8 cellular contexts compared by ENCODE assay signal in the genomic region with DNA sequence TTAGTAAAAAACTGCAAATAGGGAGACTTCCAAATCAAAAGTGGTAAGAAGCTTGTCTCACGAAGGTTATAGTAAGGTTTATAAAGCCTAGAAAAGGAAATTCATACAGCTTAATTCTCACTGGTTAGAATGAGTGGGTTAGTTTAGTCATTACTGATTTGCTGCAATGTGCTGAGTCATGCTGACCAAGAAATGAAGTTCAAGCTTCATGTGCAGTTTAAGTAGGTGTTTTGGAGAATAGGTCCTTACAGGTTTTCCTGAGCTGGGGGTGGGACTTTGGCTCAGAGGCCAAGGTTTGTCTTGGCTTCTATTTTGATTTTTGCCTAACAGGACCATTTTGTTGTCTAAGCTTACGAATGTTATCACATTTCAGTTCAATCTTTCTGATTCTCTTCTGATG. TPM values are rescaled to one million over a fixed set of nuclear protein-coding genes. Genes with fewer than 3 reads are reported as not detected.
DNase-seq lines count a peak whose midpoint lies in the region; ATAC-seq and TF ChIP-seq lines count a peak whose summit lies in the region.

No MANE protein-coding gene starts in this region.

- H3T11ph ChIP-seq in H9 (ENCODE audit: low read length), result no peak overlapping the region

- no peak overlapping the region for H4K5ac ChIP-seq in H9 (ENCODE audit: insufficient read length, low read depth, low read length)

- no peak overlapping the region for H2BK120ac ChIP-seq in H9 (ENCODE audit: low read depth, low read length, poor library complexity, severe bottlenecking)

- no peaks in the 10 kb centered on the region for H3K27me3 ChIP-seq in PC-9 (ENCODE audit: insufficient read depth, low read depth)
- no peaks in the 10 kb centered on the region for H3K27me3 ChIP-seq in H9 (ENCODE audit: insufficient read depth, low read length)

- H3K23me2 ChIP-seq in H9 (ENCODE audit: insufficient read length, low read depth, low read length, poor library complexity, severe bottlenecking), result no peaks in the 10 kb centered on the region

- H4K20me1 ChIP-seq in PC-9 (ENCODE audit: insufficient read depth), result no peaks in the 10 kb centered on the region
- H4K20me1 ChIP-seq in H9 (ENCODE audit: control insufficient read depth, insufficient read depth, insufficient read length), result no peaks in the 10 kb centered on the region

- peaks cover 2% of the 10 kb centered on the region; the same call in 1 of the 2 replicates for H3K27me3 Mint-ChIP-seq in H9 (ENCODE audit: low read depth)

- WGBS in H9 (ENCODE audit: extremely low coverage, insufficient read length, low lambda C conversion rate), result no CpG with 5 or more reads among the region's 2 CpGs

- no peaks in the 10 kb centered on the region; a peak in 1 of 5 replicates for H3K9me3 Mint-ChIP-seq in H9

- H3K9ac ChIP-seq in H9 (ENCODE audit: extremely low read depth, insufficient read length, low read length), result no peak overlapping the region

- H3K4ac ChIP-seq in H9 (ENCODE audit: low read depth, low read length), result no peak overlapping the region

- no peak overlapping the region for H2AFZ ChIP-seq in PC-9
- no peak overlapping the region for H2AFZ ChIP-seq in H9 (ENCODE audit: low read length)

- CTCF ChIA-PET in PC-9 (lab: Charles Lee), result interaction anchor here (0.6 to 2.7 kb wide), 4 partner anchors 10 to 161 kb away, joined by 3 to 24 read pairs (median 5); no protein-coding TSS in a partner anchor

- no peak overlapping the region for H4K8ac ChIP-seq in H9 (replicated peaks; ENCODE audit: insufficient read length, low read depth, low read length)

- H2AK5ac ChIP-seq in H9 (ENCODE audit: insufficient read length, low read length), result no peak overlapping the region

- no peak overlapping the region for H3K4me3 Mint-ChIP-seq in H9

- intact Hi-C loops in PC-9 (cut with micrococcal nuclease; ENCODE audit: unreplicated experiment), result loop anchor here (1.0 kb wide), 1 partner anchor 14 kb away; no protein-coding TSS in a partner anchor
- intact Hi-C loops in posterior vena cava (cut with DNase I), result no loop called here

- no peaks in the 10 kb centered on the region for H3K79me1 ChIP-seq in H9 (ENCODE audit: insufficient read depth, low read depth, low read length, poor library complexity, severe bottlenecking)

- no peak overlapping the region for H2BK20ac ChIP-seq in H9 (ENCODE audit: low read depth, low read length, poor library complexity, severe bottlenecking)

- no peak overlapping the region for H2BK5ac ChIP-seq in H9 (ENCODE audit: insufficient read length, low read length)

- peak overlapping the region in 1 of 3 experiments; percentile 31; a peak in 1 of 7 replicates for H3K27ac Mint-ChIP-seq in H9

- H3K4me1 ChIP-seq in PC-9 (replicated peaks; ENCODE audit: insufficient read depth), result peaks cover 59% of the 10 kb centered on the region
- no peaks in the 10 kb centered on the region; the same call in 1 of the 2 replicates for H3K4me1 ChIP-seq in H9 (ENCODE audit: insufficient read depth, low read length)

- POLR2A ChIA-PET in PC-9 (lab: Charles Lee; ENCODE audit: unreplicated experiment), result interaction anchor here (0.6 to 2.7 kb wide), 11 partner anchors 10 to 848 kb away, joined by 3 to 85 read pairs (median 5); partner anchors contain the start of gene WDR43

- no peaks in the 10 kb centered on the region for H3K36me3 Mint-ChIP-seq in H9 (ENCODE audit: insufficient read depth in 1 of 3, low read depth in 3 of 3)

- peaks cover 30% of the 10 kb centered on the region for H3F3A ChIP-seq in PC-9 (ENCODE audit: insufficient read depth, low read depth)

- H3K79me2 ChIP-seq in PC-9 (ENCODE audit: low read depth) (peaks cover 72% of the 10 kb centered on the region), H9 (ENCODE audit: insufficient read depth, low read length) (no peaks in the 10 kb centered on the region)

- DNase-seq in EL (peak; percentile 76), PC-9 (peak; percentile 62 to 88), choroid plexus epithelial cell (ENCODE audit: low read depth) (peak; percentile 85), myocyte (ENCODE audit: low read depth) (peak; percentile 68), posterior vena cava (ENCODE audit: low spot score) (no peak), H9 (no peak)
- DNase-seq in activated CD8-positive, alpha-beta memory T cell treated with anti-CD3 and anti-CD28 coated beads, Interleukin-2, amount 50 U/mL, for 4 hours, result no peak

- H3K4me3 ChIP-seq in PC-9 (peak overlapping the region; percentile 54), choroid plexus epithelial cell (ENCODE audit: low read depth, low read length) (no peak overlapping the region)

- H3K9me3 ChIP-seq in PC-9 (ENCODE audit: insufficient read depth, low read depth), result peaks cover 24% of the 10 kb centered on the region; the same call in 1 of the 2 replicates
- H3K9me3 ChIP-seq in H9 (ENCODE audit: control insufficient read depth, low read depth, low read length), result no peaks in the 10 kb centered on the region

- H3K36me3 ChIP-seq in PC-9 (ENCODE audit: low read depth), result peaks cover 76% of the 10 kb centered on the region

- peak overlapping the region; percentile 79 for H3K4me2 ChIP-seq in PC-9
- no peak overlapping the region for H3K4me2 ChIP-seq in H9 (ENCODE audit: insufficient read depth, insufficient read length, low read length)

- H2BK15ac ChIP-seq in H9 (ENCODE audit: low read depth, low read length), result no peak overlapping the region

- no peak overlapping the region for H3K14ac ChIP-seq in H9 (ENCODE audit: insufficient read depth, low read length)

- no peak for TF ChIP-seq CTCF in PC-9 (conservative IDR thresholded peaks at IDR 0.05)
- no peak for TF ChIP-seq CTCF in choroid plexus epithelial cell (conservative IDR thresholded peaks at IDR 0.05; ENCODE audit: low read depth, low read length)
- TF ChIP-seq CTCF in H9 (conservative IDR thresholded peaks at IDR 0.05), result no peak

- H3K9me2 ChIP-seq in PC-9 (ENCODE audit: insufficient read depth), result no peaks in the 10 kb centered on the region

- H3K18ac ChIP-seq in H9 (ENCODE audit: insufficient read length, low read depth, low read length), result no peak overlapping the region

- no TSS peak for BruUV-seq in PC-9 (replicated peaks; lab: Mats Ljungman, UMichigan)

- H3K27ac ChIP-seq in PC-9 (peak overlapping the region; percentile 97), H9 (ENCODE audit: insufficient read length, low read depth, low read length) (no peak overlapping the region)

- no peak overlapping the region for H2BK12ac ChIP-seq in H9 (ENCODE audit: insufficient read length, low read depth, low read length)

- H3K23ac ChIP-seq in H9 (ENCODE audit: insufficient read length, low read depth, low read length), result no peak overlapping the region

- ATAC-seq in GM21717 (IDR thresholded peaks at IDR 0.05; ENCODE audit: unreplicated experiment), result peak; percentile 61

- no peak overlapping the region for H4K91ac ChIP-seq in H9 (ENCODE audit: insufficient read length, low read depth, low read length)

- H3K4me1 Mint-ChIP-seq in H9, result peaks cover 15 to 18% of the 10 kb centered on the region in 2 experiments

- H3K56ac ChIP-seq in H9 (ENCODE audit: insufficient read length, low read depth, low read length), result no peak overlapping the region

RNA-seq across cellular contexts. Expression of gene CLIP4, which starts 15.1 kb away (rescaled TPM):
- 107 and 134 TPM in 2 replicates for total RNA-seq in PC-9 (2021)
- total RNA-seq in myocyte, result 126 and 129 TPM in 2 replicates
- polyA plus RNA-seq in myocyte (2012), result 43.7 TPM
- 10 to 100 TPM; 31.9 to 37.9 TPM for total RNA-seq in posterior vena cava
- 0.66 and 0.77 TPM in 2 replicates for total RNA-seq in H9 (2021)

RNA-seq across cellular contexts. Expression of gene PCARE, which starts 56.0 kb away (rescaled TPM):
- total RNA-seq in PC-9 (2021) (not detected in 2 replicates), myocyte (0.31 and 0.32 TPM in 2 replicates), posterior vena cava (not detected), H9 (2021) (not detected in 2 replicates)
- polyA plus RNA-seq in myocyte (2012), result 0.06 TPM

Comparison
In these comparisons a context has a peak if more than half of its experiments do, and no peak if none do; other contexts are left out.
1. DNase-seq: peak in EL (single experiment), PC-9 (2 of 2), choroid plexus epithelial cell (single experiment) and myocyte (single experiment); none in posterior vena cava (single experiment), H9 (single experiment) and activated CD8-positive, alpha-beta memory T cell treated with anti-CD3 and anti-CD28 coated beads, Interleukin-2, amount 50 U/mL, for 4 hours (single experiment).
2. RNA of gene CLIP4, which starts 15.1 kb away (total RNA-seq): 107 to 134 TPM in PC-9, 126 to 129 TPM in myocyte and 31.9 to 37.9 TPM in posterior vena cava; 0.66 to 0.77 TPM in H9; every median in the first group is over 10 times any median in the second.